Comparison of ENCODE assay signal across 1 cellular context in the genomic region with DNA sequence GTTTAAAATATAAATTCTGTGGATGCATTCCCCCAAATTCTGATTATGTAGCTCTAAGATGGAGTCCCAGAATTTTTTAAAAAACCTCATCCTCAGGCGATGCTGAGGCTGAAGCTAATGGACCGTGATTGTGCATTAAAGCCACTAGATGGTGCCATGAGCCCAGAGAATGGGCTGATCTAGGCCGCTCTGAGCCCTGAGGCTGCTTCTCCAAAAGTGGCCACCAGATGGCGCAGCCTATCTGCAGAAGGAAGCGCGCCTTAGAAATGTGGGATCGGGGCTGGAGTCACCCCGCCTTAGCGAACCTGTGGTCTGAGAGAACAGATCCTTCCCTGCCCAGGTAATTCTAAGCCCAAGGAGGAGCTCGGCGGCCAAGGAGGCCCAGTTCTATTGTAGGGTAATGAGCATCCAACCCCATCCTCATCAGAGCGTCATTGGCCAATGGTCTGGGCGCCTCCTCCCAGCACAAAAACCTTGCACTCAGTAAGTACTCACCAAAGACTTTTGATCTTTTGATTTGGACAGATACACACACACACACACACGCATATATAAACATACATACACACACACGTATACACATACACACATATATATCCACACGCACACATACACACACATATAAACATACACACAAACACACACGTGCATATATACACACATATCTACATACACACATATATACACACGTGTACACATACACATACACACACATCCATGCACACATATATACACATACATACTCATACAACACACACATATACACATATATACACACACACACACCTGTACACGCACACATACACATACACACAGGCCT.
TF ChIP-seq lines count a peak whose summit lies in the region.

No MANE protein-coding gene starts in this region.

TF ChIP-seq in HepG2, 621 proteins besides CTCF, POLR2A, EP300 and RAD21 (continued from another document and continues in another):
- TF ChIP-seq, protein P1, sequence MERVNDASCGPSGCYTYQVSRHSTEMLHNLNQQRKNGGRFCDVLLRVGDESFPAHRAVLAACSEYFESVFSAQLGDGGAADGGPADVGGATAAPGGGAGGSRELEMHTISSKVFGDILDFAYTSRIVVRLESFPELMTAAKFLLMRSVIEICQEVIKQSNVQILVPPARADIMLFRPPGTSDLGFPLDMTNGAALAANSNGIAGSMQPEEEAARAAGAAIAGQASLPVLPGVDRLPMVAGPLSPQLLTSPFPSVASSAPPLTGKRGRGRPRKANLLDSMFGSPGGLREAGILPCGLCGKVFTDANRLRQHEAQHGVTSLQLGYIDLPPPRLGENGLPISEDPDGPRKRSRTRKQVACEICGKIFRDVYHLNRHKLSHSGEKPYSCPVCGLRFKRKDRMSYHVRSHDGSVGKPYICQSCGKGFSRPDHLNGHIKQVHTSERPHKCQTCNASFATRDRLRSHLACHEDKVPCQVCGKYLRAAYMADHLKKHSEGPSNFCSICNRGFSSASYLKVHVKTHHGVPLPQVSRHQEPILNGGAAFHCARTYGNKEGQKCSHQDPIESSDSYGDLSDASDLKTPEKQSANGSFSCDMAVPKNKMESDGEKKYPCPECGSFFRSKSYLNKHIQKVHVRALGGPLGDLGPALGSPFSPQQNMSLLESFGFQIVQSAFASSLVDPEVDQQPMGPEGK (CRISPR knock-in tag; IDR thresholded peaks at IDR 0.05): peak; percentile 46; the same call in 1 of the 2 replicates
- peak; percentile 77; the same call in 1 of the 2 replicates for TF ChIP-seq ZNF614 (CRISPR knock-in tag; IDR thresholded peaks at IDR 0.05; ENCODE audit: borderline replicate concordance)
- TF ChIP-seq TP53 (CRISPR knock-in tag; conservative IDR thresholded peaks at IDR 0.05): no peak
- peak; percentile 56; the same call in 1 of the 2 replicates for TF ChIP-seq HOXA3 (CRISPR knock-in tag; IDR thresholded peaks at IDR 0.05)
- TF ChIP-seq, protein P2, sequence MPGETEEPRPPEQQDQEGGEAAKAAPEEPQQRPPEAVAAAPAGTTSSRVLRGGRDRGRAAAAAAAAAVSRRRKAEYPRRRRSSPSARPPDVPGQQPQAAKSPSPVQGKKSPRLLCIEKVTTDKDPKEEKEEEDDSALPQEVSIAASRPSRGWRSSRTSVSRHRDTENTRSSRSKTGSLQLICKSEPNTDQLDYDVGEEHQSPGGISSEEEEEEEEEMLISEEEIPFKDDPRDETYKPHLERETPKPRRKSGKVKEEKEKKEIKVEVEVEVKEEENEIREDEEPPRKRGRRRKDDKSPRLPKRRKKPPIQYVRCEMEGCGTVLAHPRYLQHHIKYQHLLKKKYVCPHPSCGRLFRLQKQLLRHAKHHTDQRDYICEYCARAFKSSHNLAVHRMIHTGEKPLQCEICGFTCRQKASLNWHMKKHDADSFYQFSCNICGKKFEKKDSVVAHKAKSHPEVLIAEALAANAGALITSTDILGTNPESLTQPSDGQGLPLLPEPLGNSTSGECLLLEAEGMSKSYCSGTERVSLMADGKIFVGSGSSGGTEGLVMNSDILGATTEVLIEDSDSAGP (CRISPR knock-in tag; IDR thresholded peaks at IDR 0.05; ENCODE audit: borderline replicate concordance): peak; percentile 68
- 0 out of 2 replicates have a peak, but pooled peaks have one; percentile 50 for TF ChIP-seq ZNF335 (CRISPR knock-in tag; IDR thresholded peaks at IDR 0.05)
- TF ChIP-seq ZNF350 (CRISPR knock-in tag; IDR thresholded peaks at IDR 0.05; ENCODE audit: borderline replicate concordance, low read depth): peak; percentile 54; the same call in 1 of the 2 replicates
- TF ChIP-seq, protein P3, sequence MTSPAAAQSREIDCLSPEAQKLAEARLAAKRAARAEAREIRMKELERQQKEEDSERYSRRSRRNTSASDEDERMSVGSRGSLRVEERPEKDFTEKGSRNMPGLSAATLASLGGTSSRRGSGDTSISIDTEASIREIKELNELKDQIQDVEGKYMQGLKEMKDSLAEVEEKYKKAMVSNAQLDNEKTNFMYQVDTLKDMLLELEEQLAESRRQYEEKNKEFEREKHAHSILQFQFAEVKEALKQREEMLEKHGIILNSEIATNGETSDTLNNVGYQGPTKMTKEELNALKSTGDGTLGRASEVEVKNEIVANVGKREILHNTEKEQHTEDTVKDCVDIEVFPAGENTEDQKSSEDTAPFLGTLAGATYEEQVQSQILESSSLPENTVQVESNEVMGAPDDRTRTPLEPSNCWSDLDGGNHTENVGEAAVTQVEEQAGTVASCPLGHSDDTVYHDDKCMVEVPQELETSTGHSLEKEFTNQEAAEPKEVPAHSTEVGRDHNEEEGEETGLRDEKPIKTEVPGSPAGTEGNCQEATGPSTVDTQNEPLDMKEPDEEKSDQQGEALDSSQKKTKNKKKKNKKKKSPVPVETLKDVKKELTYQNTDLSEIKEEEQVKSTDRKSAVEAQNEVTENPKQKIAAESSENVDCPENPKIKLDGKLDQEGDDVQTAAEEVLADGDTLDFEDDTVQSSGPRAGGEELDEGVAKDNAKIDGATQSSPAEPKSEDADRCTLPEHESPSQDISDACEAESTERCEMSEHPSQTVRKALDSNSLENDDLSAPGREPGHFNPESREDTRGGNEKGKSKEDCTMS (CRISPR knock-in tag; conservative IDR thresholded peaks at IDR 0.05): no peak
- TF ChIP-seq, protein P4, sequence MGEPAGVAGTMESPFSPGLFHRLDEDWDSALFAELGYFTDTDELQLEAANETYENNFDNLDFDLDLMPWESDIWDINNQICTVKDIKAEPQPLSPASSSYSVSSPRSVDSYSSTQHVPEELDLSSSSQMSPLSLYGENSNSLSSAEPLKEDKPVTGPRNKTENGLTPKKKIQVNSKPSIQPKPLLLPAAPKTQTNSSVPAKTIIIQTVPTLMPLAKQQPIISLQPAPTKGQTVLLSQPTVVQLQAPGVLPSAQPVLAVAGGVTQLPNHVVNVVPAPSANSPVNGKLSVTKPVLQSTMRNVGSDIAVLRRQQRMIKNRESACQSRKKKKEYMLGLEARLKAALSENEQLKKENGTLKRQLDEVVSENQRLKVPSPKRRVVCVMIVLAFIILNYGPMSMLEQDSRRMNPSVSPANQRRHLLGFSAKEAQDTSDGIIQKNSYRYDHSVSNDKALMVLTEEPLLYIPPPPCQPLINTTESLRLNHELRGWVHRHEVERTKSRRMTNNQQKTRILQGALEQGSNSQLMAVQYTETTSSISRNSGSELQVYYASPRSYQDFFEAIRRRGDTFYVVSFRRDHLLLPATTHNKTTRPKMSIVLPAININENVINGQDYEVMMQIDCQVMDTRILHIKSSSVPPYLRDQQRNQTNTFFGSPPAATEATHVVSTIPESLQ (CRISPR knock-in tag; conservative IDR thresholded peaks at IDR 0.05): 0 out of 2 replicates have a peak, but pooled peaks have one; percentile 58
- peak; percentile 83; the same call in 1 of the 2 replicates for TF ChIP-seq KDM4B (CRISPR knock-in tag; IDR thresholded peaks at IDR 0.05)
- TF ChIP-seq HNRNPUL1 (IDR thresholded peaks at IDR 0.05; ENCODE audit: low read depth, low read length): no peak
- peak; percentile 38; the same call in 1 of the 2 replicates for TF ChIP-seq GABPB1 (CRISPR knock-in tag; IDR thresholded peaks at IDR 0.05)
- peak; percentile 43 for TF ChIP-seq ASH2L (IDR thresholded peaks at IDR 0.05; ENCODE audit: insufficient read length, low read depth, low read length)
- peak; percentile 27; the same call in 1 of the 2 replicates for TF ChIP-seq ZMYM4 (CRISPR knock-in tag; IDR thresholded peaks at IDR 0.05)
- TF ChIP-seq RFXAP (CRISPR knock-in tag; IDR thresholded peaks at IDR 0.05; ENCODE audit: borderline replicate concordance): peak; percentile 63; the same call in 1 of the 2 replicates
- 0 out of 2 replicates have a peak, but pooled peaks have one; percentile 27 for TF ChIP-seq MED1 (CRISPR knock-in tag; IDR thresholded peaks at IDR 0.05)
- 0 out of 2 replicates have a peak, but pooled peaks have one; percentile 26 for TF ChIP-seq NFATC3 (CRISPR knock-in tag; IDR thresholded peaks at IDR 0.05)
- TF ChIP-seq CBX5 (CRISPR knock-in tag; IDR thresholded peaks at IDR 0.05; ENCODE audit: borderline replicate concordance): peak; percentile 78; the same call in 1 of the 2 replicates
- TF ChIP-seq, protein P5, sequence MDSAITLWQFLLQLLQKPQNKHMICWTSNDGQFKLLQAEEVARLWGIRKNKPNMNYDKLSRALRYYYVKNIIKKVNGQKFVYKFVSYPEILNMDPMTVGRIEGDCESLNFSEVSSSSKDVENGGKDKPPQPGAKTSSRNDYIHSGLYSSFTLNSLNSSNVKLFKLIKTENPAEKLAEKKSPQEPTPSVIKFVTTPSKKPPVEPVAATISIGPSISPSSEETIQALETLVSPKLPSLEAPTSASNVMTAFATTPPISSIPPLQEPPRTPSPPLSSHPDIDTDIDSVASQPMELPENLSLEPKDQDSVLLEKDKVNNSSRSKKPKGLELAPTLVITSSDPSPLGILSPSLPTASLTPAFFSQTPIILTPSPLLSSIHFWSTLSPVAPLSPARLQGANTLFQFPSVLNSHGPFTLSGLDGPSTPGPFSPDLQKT (CRISPR knock-in tag; IDR thresholded peaks at IDR 0.05; ENCODE audit: borderline replicate concordance): no peak
- TF ChIP-seq, protein P6, sequence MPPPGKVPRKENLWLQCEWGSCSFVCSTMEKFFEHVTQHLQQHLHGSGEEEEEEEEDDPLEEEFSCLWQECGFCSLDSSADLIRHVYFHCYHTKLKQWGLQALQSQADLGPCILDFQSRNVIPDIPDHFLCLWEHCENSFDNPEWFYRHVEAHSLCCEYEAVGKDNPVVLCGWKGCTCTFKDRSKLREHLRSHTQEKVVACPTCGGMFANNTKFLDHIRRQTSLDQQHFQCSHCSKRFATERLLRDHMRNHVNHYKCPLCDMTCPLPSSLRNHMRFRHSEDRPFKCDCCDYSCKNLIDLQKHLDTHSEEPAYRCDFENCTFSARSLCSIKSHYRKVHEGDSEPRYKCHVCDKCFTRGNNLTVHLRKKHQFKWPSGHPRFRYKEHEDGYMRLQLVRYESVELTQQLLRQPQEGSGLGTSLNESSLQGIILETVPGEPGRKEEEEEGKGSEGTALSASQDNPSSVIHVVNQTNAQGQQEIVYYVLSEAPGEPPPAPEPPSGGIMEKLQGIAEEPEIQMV (CRISPR knock-in tag; IDR thresholded peaks at IDR 0.05; ENCODE audit: low read depth): peak; percentile 57; the same call in 1 of the 2 replicates
- TF ChIP-seq STAG1 (CRISPR knock-in tag; IDR thresholded peaks at IDR 0.05): peak; percentile 100
- 0 out of 2 replicates have a peak, but pooled peaks have one; percentile 28 for TF ChIP-seq ZNF75D (CRISPR knock-in tag; IDR thresholded peaks at IDR 0.05; ENCODE audit: borderline replicate concordance)
- TF ChIP-seq, protein P7, sequence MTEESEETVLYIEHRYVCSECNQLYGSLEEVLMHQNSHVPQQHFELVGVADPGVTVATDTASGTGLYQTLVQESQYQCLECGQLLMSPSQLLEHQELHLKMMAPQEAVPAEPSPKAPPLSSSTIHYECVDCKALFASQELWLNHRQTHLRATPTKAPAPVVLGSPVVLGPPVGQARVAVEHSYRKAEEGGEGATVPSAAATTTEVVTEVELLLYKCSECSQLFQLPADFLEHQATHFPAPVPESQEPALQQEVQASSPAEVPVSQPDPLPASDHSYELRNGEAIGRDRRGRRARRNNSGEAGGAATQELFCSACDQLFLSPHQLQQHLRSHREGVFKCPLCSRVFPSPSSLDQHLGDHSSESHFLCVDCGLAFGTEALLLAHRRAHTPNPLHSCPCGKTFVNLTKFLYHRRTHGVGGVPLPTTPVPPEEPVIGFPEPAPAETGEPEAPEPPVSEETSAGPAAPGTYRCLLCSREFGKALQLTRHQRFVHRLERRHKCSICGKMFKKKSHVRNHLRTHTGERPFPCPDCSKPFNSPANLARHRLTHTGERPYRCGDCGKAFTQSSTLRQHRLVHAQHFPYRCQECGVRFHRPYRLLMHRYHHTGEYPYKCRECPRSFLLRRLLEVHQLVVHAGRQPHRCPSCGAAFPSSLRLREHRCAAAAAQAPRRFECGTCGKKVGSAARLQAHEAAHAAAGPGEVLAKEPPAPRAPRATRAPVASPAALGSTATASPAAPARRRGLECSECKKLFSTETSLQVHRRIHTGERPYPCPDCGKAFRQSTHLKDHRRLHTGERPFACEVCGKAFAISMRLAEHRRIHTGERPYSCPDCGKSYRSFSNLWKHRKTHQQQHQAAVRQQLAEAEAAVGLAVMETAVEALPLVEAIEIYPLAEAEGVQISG (CRISPR knock-in tag; IDR thresholded peaks at IDR 0.05): peak; percentile 69
- TF ChIP-seq ZNF703 (CRISPR knock-in tag; IDR thresholded peaks at IDR 0.05; ENCODE audit: borderline replicate concordance): no peak
- TF ChIP-seq, protein P8, sequence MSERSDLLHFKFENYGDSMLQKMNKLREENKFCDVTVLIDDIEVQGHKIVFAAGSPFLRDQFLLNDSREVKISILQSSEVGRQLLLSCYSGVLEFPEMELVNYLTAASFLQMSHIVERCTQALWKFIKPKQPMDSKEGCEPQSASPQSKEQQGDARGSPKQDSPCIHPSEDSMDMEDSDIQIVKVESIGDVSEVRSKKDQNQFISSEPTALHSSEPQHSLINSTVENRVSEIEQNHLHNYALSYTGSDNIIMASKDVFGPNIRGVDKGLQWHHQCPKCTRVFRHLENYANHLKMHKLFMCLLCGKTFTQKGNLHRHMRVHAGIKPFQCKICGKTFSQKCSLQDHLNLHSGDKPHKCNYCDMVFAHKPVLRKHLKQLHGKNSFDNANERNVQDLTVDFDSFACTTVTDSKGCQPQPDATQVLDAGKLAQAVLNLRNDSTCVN (CRISPR knock-in tag; IDR thresholded peaks at IDR 0.05; ENCODE audit: borderline replicate concordance): 0 out of 2 replicates have a peak, but pooled peaks have one; percentile 57
- TF ChIP-seq TBL1XR1 (IDR thresholded peaks at IDR 0.05; ENCODE audit: borderline replicate concordance, low read length, partially characterized antibody): peak; percentile 42
- peak; percentile 63; the same call in 1 of the 2 replicates for TF ChIP-seq GATAD1 (CRISPR knock-in tag; IDR thresholded peaks at IDR 0.05)
- peak; percentile 51 for TF ChIP-seq BCL6 (CRISPR knock-in tag; IDR thresholded peaks at IDR 0.05)
- no peak for TF ChIP-seq ZNF644 (CRISPR knock-in tag; IDR thresholded peaks at IDR 0.05; ENCODE audit: low read depth)
- no peak for TF ChIP-seq CEBPB (IDR thresholded peaks at IDR 0.05; ENCODE audit: borderline replicate concordance, low read depth, low read length)
- 0 out of 2 replicates have a peak, but pooled peaks have one; percentile 51 for TF ChIP-seq RELA (CRISPR knock-in tag; IDR thresholded peaks at IDR 0.05)
- TF ChIP-seq SALL2 (CRISPR knock-in tag; IDR thresholded peaks at IDR 0.05): peak; percentile 37; the same call in 1 of the 2 replicates
